In genomic region chr7:35801392-35802101, GRCh38 we compare ENCODE assay signal across 8 cellular contexts. TPM values are rescaled to one million over a fixed set of nuclear protein-coding genes. Genes with fewer than 3 reads are reported as not detected.
DNase-seq lines count a peak whose midpoint lies in the region; ATAC-seq and TF ChIP-seq lines count a peak whose summit lies in the region.

No MANE protein-coding gene starts in this region.

- H3K36me3 Mint-ChIP-seq in dendritic cell treated with granulocyte-macrophage colony-stimulating factor and Interleukin-4, amounts not matched to agents 40 ng/mL and 50 ng/mL, for 4 days (ENCODE audit: low read depth) = peaks cover 20% of the 10 kb centered on the region

- no peak for TF ChIP-seq CTCF in lower leg skin (IDR thresholded peaks at IDR 0.05)

- H3K27ac Mint-ChIP-seq in dendritic cell treated with granulocyte-macrophage colony-stimulating factor and Interleukin-4, amounts not matched to agents 40 ng/mL and 50 ng/mL, for 4 days = peak overlapping the region; percentile 86

- WGBS in lower leg skin, 2 donors = 1% methylated on average over 56 to 58 of the region's 70 CpGs

- ATAC-seq in GM18907 (IDR thresholded peaks at IDR 0.05; ENCODE audit: unreplicated experiment) = peak; percentile 47
- peak; percentile 31 for ATAC-seq in HG03159 (IDR thresholded peaks at IDR 0.05; ENCODE audit: unreplicated experiment)

- no peaks in the 10 kb centered on the region for H3K9me3 Mint-ChIP-seq in dendritic cell treated with granulocyte-macrophage colony-stimulating factor and Interleukin-4, amounts not matched to agents 40 ng/mL and 50 ng/mL, for 4 days

- peak overlapping the region; percentile 98 for H3K4me3 ChIP-seq in lower leg skin (ENCODE audit: low read depth, poor library complexity, severe bottlenecking)

- H3K4me1 Mint-ChIP-seq in dendritic cell treated with granulocyte-macrophage colony-stimulating factor and Interleukin-4, amounts not matched to agents 40 ng/mL and 50 ng/mL, for 4 days (ENCODE audit: low read depth) = peaks cover 54% of the 10 kb centered on the region

- intact Hi-C loops in dendritic cell treated with granulocyte-macrophage colony-stimulating factor and Interleukin-4, amounts not matched to agents 40 ng/mL and 50 ng/mL, for 4 days (cut with micrococcal nuclease) = loop anchor here (10.0 kb wide), 1 partner anchor 83 kb away; no protein-coding TSS in a partner anchor
- intact Hi-C loops in lower leg skin (cut with DNase I; ENCODE audit: low total_unique reads) = no loop called here

- DNase-seq in AML-193 (lab: John Stamatoyannopoulos, UW) (peak; percentile 36 to 58), NCI-H524 treated with DMSO at 0.1 percent for 48 hours (lab: John Stamatoyannopoulos, UW) (peak; percentile 35), lower leg skin (ENCODE audit: low spot score in 2 of 2) (peak; percentile 63 to 95)
- peak; percentile 73 for DNase-seq in activated CD4-positive, alpha-beta T cell treated with anti-CD3 and anti-CD28 coated beads, Interleukin-2, amount 50 U/mL, for 1 hour
- peak; percentile 60 to 66 for DNase-seq in stimulated activated CD4-positive, alpha-beta T cell treated with anti-CD3 and anti-CD28 coated beads, Interleukin-4, amount 100 ng/mL, for 48 hours (ENCODE audit: low read depth in 2 of 2)

- H3K4me3 Mint-ChIP-seq in dendritic cell treated with granulocyte-macrophage colony-stimulating factor and Interleukin-4, amounts not matched to agents 40 ng/mL and 50 ng/mL, for 4 days = peak overlapping the region; percentile 98

- TF ChIP-seq POLR2A in lower leg skin (IDR thresholded peaks at IDR 0.05) = no peak

- H3K27me3 Mint-ChIP-seq in dendritic cell treated with granulocyte-macrophage colony-stimulating factor and Interleukin-4, amounts not matched to agents 40 ng/mL and 50 ng/mL, for 4 days = no peaks in the 10 kb centered on the region

RNA-seq across cellular contexts. Expression of gene SEPTIN7, which starts 0.7 kb away (rescaled TPM):
- total RNA-seq in lower leg skin = 100 to 1,000 TPM; 122 to 172 (median 148) TPM

Comparison
In these comparisons a context has a peak if more than half of its experiments do, and no peak if none do; other contexts are left out.
1. Peak in every context shown above with its lines: DNase-seq, ATAC-seq and H3K4me3 ChIP-seq.